Comparison of ENCODE assay signal across 26 cellular contexts in genomic region chr2:26203906-26204305, GRCh38.
"Had no signal": no experiment of that assay in that cellular context is flagged by ENCODE, and none has a peak within 500 bp of the region (broad histone marks: within the 10 kb centered on the region; RNA-seq: fewer than 3 reads in every experiment).

No MANE protein-coding gene starts in this region.

- H3K27me3 ChIP-seq: brain microvascular endothelial cell, cardiac muscle cell, MG63, Peyer's patch, SJCRH30 had no signal

- H3K4me3 Mint-ChIP-seq: activated CD4-positive, alpha-beta T cell treated with anti-CD3 and anti-CD28 coated beads, Interleukin-2, amount 10 ng/mL, durations not matched to agents 24 days and 14 days; activated CD8-positive, alpha-beta memory T cell treated with anti-CD3 and anti-CD28 coated beads, Interleukin-2, amount 10 ng/mL, durations not matched to agents 7 days and 5 days; activated naive CD4-positive, alpha-beta T cell treated with anti-CD3 and anti-CD28 coated beads, Interleukin-2, amount 10 ng/mL, durations not matched to agents 7 days and 5 days; activated naive CD8-positive, alpha-beta T cell treated with anti-CD3 and anti-CD28 coated beads for 36 hours had no signal

- DNase-seq: activated CD4-positive, alpha-beta T cell treated with anti-CD3 and anti-CD28 coated beads, Interleukin-2, amount 10 ng/mL, durations not matched to agents 24 days and 14 days; activated CD4-positive, alpha-beta T cell treated with anti-CD3 and anti-CD28 coated beads, Interleukin-2, amount 50 U/mL, for 48 hours; activated CD4-positive, CD25-positive, alpha-beta regulatory T cell treated with anti-CD3 and anti-CD28 coated beads, Interleukin-2, amount 50 U/mL, for 72 hours; activated CD8-positive, alpha-beta memory T cell treated with anti-CD3 and anti-CD28 coated beads, Interleukin-2, amount 10 ng/mL, durations not matched to agents 7 days and 5 days; activated gamma-delta T cell treated with Interleukin-2 at 50 U/mL for 16 hours; activated naive CD4-positive, alpha-beta T cell treated with anti-CD3 and anti-CD28 coated beads, Interleukin-2, amount 10 ng/mL, durations not matched to agents 7 days and 5 days; activated naive CD8-positive, alpha-beta T cell treated with anti-CD3 and anti-CD28 coated beads for 36 hours; activated T-cell treated with anti-CD3 and anti-CD28 coated beads, Interleukin-2, amount 50 U/mL, for 48 hours; brain microvascular endothelial cell; MG63; MV-4-11; NCI-H1092 treated with DMSO at 0.1 percent for 48 hours; NCI-H1417 treated with DMSO at 0.1 percent for 48 hours; NCI-H1694; NCI-H2029; NCI-H2107; NCI-H2171 treated with DMSO at 0.1 percent for 48 hours; NCI-H226; NCI-H526; Peyer's patch; Right ventricle myocardium superior; SJCRH30; SK-N-SH had no signal

- H3K27ac Mint-ChIP-seq: activated CD4-positive, alpha-beta T cell treated with anti-CD3 and anti-CD28 coated beads, Interleukin-2, amount 10 ng/mL, durations not matched to agents 24 days and 14 days; activated CD8-positive, alpha-beta memory T cell treated with anti-CD3 and anti-CD28 coated beads, Interleukin-2, amount 10 ng/mL, durations not matched to agents 7 days and 5 days; activated naive CD4-positive, alpha-beta T cell treated with anti-CD3 and anti-CD28 coated beads, Interleukin-2, amount 10 ng/mL, durations not matched to agents 7 days and 5 days; activated naive CD8-positive, alpha-beta T cell treated with anti-CD3 and anti-CD28 coated beads for 36 hours; activated T-helper 2 cell treated with anti-CD3 and anti-CD28 coated beads, Interferon-gamma antibody, Interleukin-2, Interleukin-4, amounts not matched to agents 10 μg/mL and 5 μg/mL and 100 μg/mL, durations not matched to agents 14 hours and 24 hours and 36 hours had no signal

- H3K27ac ChIP-seq: brain microvascular endothelial cell, cardiac muscle cell, Peyer's patch, RWPE1, SJCRH30 had no signal

- H3K9me3 ChIP-seq: MG63, Peyer's patch, SJCRH30, SK-N-SH had no signal

- H3K9me3 Mint-ChIP-seq: activated CD4-positive, alpha-beta T cell treated with anti-CD3 and anti-CD28 coated beads, Interleukin-2, amount 10 ng/mL, durations not matched to agents 24 days and 14 days; activated naive CD4-positive, alpha-beta T cell treated with anti-CD3 and anti-CD28 coated beads, Interleukin-2, amount 10 ng/mL, durations not matched to agents 7 days and 5 days; activated naive CD8-positive, alpha-beta T cell treated with anti-CD3 and anti-CD28 coated beads for 36 hours; activated T-helper 2 cell treated with anti-CD3 and anti-CD28 coated beads, Interferon-gamma antibody, Interleukin-2, Interleukin-4, amounts not matched to agents 10 μg/mL and 5 μg/mL and 100 μg/mL, durations not matched to agents 14 hours and 24 hours and 36 hours had no signal

- H3K4me3 ChIP-seq: cardiac muscle cell, MG63, Peyer's patch, SJCRH30 had no signal

- H3K4me1 Mint-ChIP-seq: activated CD4-positive, alpha-beta T cell treated with anti-CD3 and anti-CD28 coated beads, Interleukin-2, amount 10 ng/mL, durations not matched to agents 24 days and 14 days; activated CD8-positive, alpha-beta memory T cell treated with anti-CD3 and anti-CD28 coated beads, Interleukin-2, amount 10 ng/mL, durations not matched to agents 7 days and 5 days; activated naive CD4-positive, alpha-beta T cell treated with anti-CD3 and anti-CD28 coated beads, Interleukin-2, amount 10 ng/mL, durations not matched to agents 7 days and 5 days; activated naive CD8-positive, alpha-beta T cell treated with anti-CD3 and anti-CD28 coated beads for 36 hours had no signal

- H3K27me3 Mint-ChIP-seq: activated CD4-positive, alpha-beta T cell treated with anti-CD3 and anti-CD28 coated beads, Interleukin-2, amount 10 ng/mL, durations not matched to agents 24 days and 14 days; activated CD8-positive, alpha-beta memory T cell treated with anti-CD3 and anti-CD28 coated beads, Interleukin-2, amount 10 ng/mL, durations not matched to agents 7 days and 5 days; activated naive CD4-positive, alpha-beta T cell treated with anti-CD3 and anti-CD28 coated beads, Interleukin-2, amount 10 ng/mL, durations not matched to agents 7 days and 5 days; activated naive CD8-positive, alpha-beta T cell treated with anti-CD3 and anti-CD28 coated beads for 36 hours had no signal

- H3K9ac ChIP-seq: SK-N-SH had no signal

- H3K4me1 ChIP-seq: Peyer's patch, SJCRH30 had no signal
